21 cellular contexts compared by ENCODE assay signal in the genomic region with DNA sequence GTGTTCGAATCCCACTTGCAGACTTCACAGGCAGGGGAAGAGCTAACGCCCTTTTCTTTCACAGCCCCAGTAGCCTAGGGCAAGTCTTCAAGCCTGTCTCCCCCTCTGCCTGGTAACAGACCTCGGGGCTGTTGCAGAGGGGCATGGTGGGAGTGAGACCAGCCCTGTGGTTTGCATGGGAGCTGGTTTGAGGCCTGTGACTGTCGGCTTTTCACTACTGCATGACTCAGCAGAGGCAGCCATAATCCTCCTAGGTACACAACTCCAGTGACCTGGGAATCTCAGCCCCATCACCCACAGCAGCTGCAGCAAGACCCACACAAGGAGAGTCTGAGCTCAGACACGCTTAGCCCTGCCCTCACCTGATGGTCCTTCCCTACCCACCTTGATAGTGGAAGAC. TPM values are rescaled to one million over a fixed set of nuclear protein-coding genes. Genes with fewer than 3 reads are reported as not detected.
DNase-seq lines count a peak whose midpoint lies in the region; ATAC-seq, FAIRE-seq and TF ChIP-seq lines count a peak whose summit lies in the region.
"Had no signal": no experiment of that assay in that cellular context is flagged by ENCODE, and none has a peak within 500 bp of the region (broad histone marks: within the 10 kb centered on the region; RNA-seq: fewer than 3 reads in every experiment).

No MANE protein-coding gene starts in this region.

- H2AK5ac ChIP-seq in IMR-90 (ENCODE audit: low read depth, low read length), result no peak overlapping the region

- H4K20me1 ChIP-seq in DND-41 (ENCODE audit: insufficient read depth, low read length) (no peaks in the 10 kb centered on the region), IMR-90 (ENCODE audit: insufficient read depth, low read length) (no peaks in the 10 kb centered on the region), PC-3 (ENCODE audit: low read length) (no peaks in the 10 kb centered on the region), K562 (replicated peaks; ENCODE audit: control insufficient read depth, insufficient read depth, low read length) (no peaks in the 10 kb centered on the region)
- H4K20me1 ChIP-seq: BLaER1 had no signal

- H3K9me1 ChIP-seq in IMR-90 (ENCODE audit: insufficient read depth, low read length) (no peaks in the 10 kb centered on the region), K562 (ENCODE audit: control insufficient read depth, insufficient read depth, low read length) (no peaks in the 10 kb centered on the region)

- TF ChIP-seq RAD21 in IMR-90 (IDR thresholded peaks at IDR 0.05; ENCODE audit: low read length), result no peak
- no peak for TF ChIP-seq RAD21 in K562 (CRISPR knock-in tag; conservative IDR thresholded peaks at IDR 0.05 in 1 of 2, IDR thresholded peaks at IDR 0.05 in 1 of 2)

- no peak overlapping the region for H3K27ac Mint-ChIP-seq in natural killer cell treated with Interleukin-12 subunit alpha and Interleukin-12 subunit beta and Interleukin-15 and Interleukin-18, amount 100 ng/mL, for 72 hours
- H3K27ac Mint-ChIP-seq: CD14-positive monocyte; CD4-positive, alpha-beta memory T cell; GM23338; HFFc6 had no signal

- in situ Hi-C loops in IMR-90 (cut with MboI; ENCODE audit: low sequenced_read_pairs), result no loop called here
- in situ Hi-C loops in K562 (cut with MboI), result no loop called here

- dilution Hi-C loops in IMR-90 (cut with HindIII; ENCODE audit: low sequenced_read_pairs, unreplicated experiment), result no loop called here

- H2AFZ ChIP-seq in DND-41 (ENCODE audit: low read depth, low read length) (no peak overlapping the region), IMR-90 (replicated peaks; ENCODE audit: low read length, poor library complexity) (peak overlapping the region; percentile 63), PC-3 (ENCODE audit: low read length) (peak overlapping the region; percentile 42; the same call in 1 of the 2 replicates), K562 (ENCODE audit: low read depth, low read length) (peak overlapping the region; percentile 31; the same call in 1 of the 2 replicates)

- H3K4me3 ChIP-seq in DND-41 (ENCODE audit: low read depth in 1 of 2, low read length in 2 of 2) (no peak overlapping the region), IMR-90 (ENCODE audit: insufficient read depth, low read depth, low read length) (no peak overlapping the region), PC-3 (ENCODE audit: low read length) (no peak overlapping the region), K562 (no peak overlapping the region)
- H3K4me3 ChIP-seq: BLaER1, GM23338 had no signal

- peaks cover 0 to 5% of the 10 kb centered on the region in 2 donors for H3K4me1 Mint-ChIP-seq in natural killer cell treated with Interleukin-12 subunit alpha and Interleukin-12 subunit beta and Interleukin-15 and Interleukin-18, amount 100 ng/mL, for 72 hours (ENCODE audit: low read depth in 2 of 2)
- H3K4me1 Mint-ChIP-seq: CD14-positive monocyte; CD4-positive, alpha-beta memory T cell; GM23338 had no signal

- no peak for TF ChIP-seq EP300 in K562 (IDR thresholded peaks at IDR 0.05; ENCODE audit: low read length)

- peaks cover 17% of the 10 kb centered on the region for H3K9me3 Mint-ChIP-seq in natural killer cell treated with Interleukin-12 subunit alpha and Interleukin-12 subunit beta and Interleukin-15 and Interleukin-18, amount 100 ng/mL, for 72 hours

- no peak overlapping the region for H3K18ac ChIP-seq in IMR-90 (ENCODE audit: low read depth, low read length)

- H3K9me3 ChIP-seq in DND-41 (ENCODE audit: insufficient read depth, low read length, severe bottlenecking) (peaks cover 2% of the 10 kb centered on the region), IMR-90 (ENCODE audit: control insufficient read depth, insufficient read depth, low read length) (0 out of 2 replicates have a peak, but pooled peaks cover 2% of the 10 kb centered on the region), PC-3 (ENCODE audit: low read length) (no peaks in the 10 kb centered on the region), K562 (replicated peaks; ENCODE audit: control insufficient read depth, insufficient read depth, low read depth, low read length) (no peaks in the 10 kb centered on the region)

- H3K4me2 ChIP-seq in DND-41 (ENCODE audit: insufficient read depth, low read length) (no peak overlapping the region), IMR-90 (ENCODE audit: low read depth, low read length) (no peak overlapping the region), PC-3 (ENCODE audit: low read length) (no peak overlapping the region), K562 (ENCODE audit: insufficient read depth, low read length) (no peak overlapping the region)
- H3K4me2 ChIP-seq: BLaER1, GM23338 had no signal

- H3K27me3 ChIP-seq in DND-41 (ENCODE audit: insufficient read depth, low read length, poor library complexity) (no peaks in the 10 kb centered on the region), IMR-90 (ENCODE audit: control insufficient read depth, insufficient read depth, low read length) (peaks cover 3% of the 10 kb centered on the region), PC-3 (ENCODE audit: low read length) (no peaks in the 10 kb centered on the region), K562 (ENCODE audit: control insufficient read depth in 2 of 2, insufficient read depth in 2 of 2, low read length in 2 of 2) (peaks cover 0 to 8% of the 10 kb centered on the region in 2 experiments; a peak in 2 of 5 replicates)
- H3K27me3 ChIP-seq: BLaER1 had no signal

- H3K27me3 Mint-ChIP-seq in natural killer cell treated with Interleukin-12 subunit alpha and Interleukin-12 subunit beta and Interleukin-15 and Interleukin-18, amount 100 ng/mL, for 72 hours, result peaks cover 29 to 51% of the 10 kb centered on the region in 2 donors

- TF ChIP-seq POLR2A in IMR-90 (IDR thresholded peaks at IDR 0.05; ENCODE audit: low read depth, low read length) (no peak), K562 (conservative IDR thresholded peaks at IDR 0.05) (no peak)

- H3K4me1 ChIP-seq in DND-41 (ENCODE audit: insufficient read depth, low read length), result no peaks in the 10 kb centered on the region
- no peaks in the 10 kb centered on the region for H3K4me1 ChIP-seq in IMR-90 (ENCODE audit: control insufficient read depth, insufficient read depth, low read length)
- no peaks in the 10 kb centered on the region for H3K4me1 ChIP-seq in PC-3 (ENCODE audit: insufficient read depth, low read length)
- H3K4me1 ChIP-seq in K562 (replicated peaks in 1 of 2; ENCODE audit: control insufficient read depth in 2 of 2, insufficient read depth in 2 of 2, low read length in 2 of 2), result no peaks in the 10 kb centered on the region
- H3K4me1 ChIP-seq: BLaER1 had no signal

- H4K8ac ChIP-seq in IMR-90 (ENCODE audit: low read depth in 2 of 2, low read length in 2 of 2), result no peak overlapping the region

- BruUV-seq in IMR-90 (replicated peaks; lab: Mats Ljungman, UMichigan), result no TSS peak
- BruUV-seq in PC-3 (replicated peaks; lab: Mats Ljungman, UMichigan), result no TSS peak
- no TSS peak for BruUV-seq in K562 (replicated peaks; lab: Mats Ljungman, UMichigan)

- WGBS in IMR-90 (ENCODE audit: extremely low coverage in 2 of 2, insufficient read length in 1 of 2), 2 experiments, result 67% methylated on average over 1 of the region's 5 CpGs; no CpG with 5 or more reads in 1 of the 2 experiments
- WGBS in K562 (ENCODE audit: insufficient coverage, low coverage, missing lambda C conversion rate), result 3% methylated on average over 4 of the region's 5 CpGs

- POLR2A ChIA-PET in IMR-90 (lab: Charles Lee; ENCODE audit: unreplicated experiment), result no interaction called here
- POLR2A ChIA-PET in PC-3 (lab: Charles Lee; ENCODE audit: unreplicated experiment), result no interaction called here
- POLR2A ChIA-PET in K562 (lab: Yijun Ruan, JAX), result no interaction called here

- TF ChIP-seq CTCF in DND-41 (IDR thresholded peaks at IDR 0.05; ENCODE audit: borderline replicate concordance, extremely low read depth, low read length, poor library complexity, severe bottlenecking), result no peak
- no peak for TF ChIP-seq CTCF in IMR-90 (conservative IDR thresholded peaks at IDR 0.05; ENCODE audit: low read depth, low read length)
- no peak for TF ChIP-seq CTCF in PC-3 (conservative IDR thresholded peaks at IDR 0.05; ENCODE audit: low read depth, low read length)
- TF ChIP-seq CTCF in K562 (IDR thresholded peaks at IDR 0.05 in 2 of 3, conservative IDR thresholded peaks at IDR 0.05 in 1 of 3; ENCODE audit: insufficient read depth in 2 of 3, low read depth in 1 of 3, low read length in 3 of 3), result no peak

- no peak overlapping the region for H3K4ac ChIP-seq in IMR-90 (ENCODE audit: low read depth, low read length)

- H2BK15ac ChIP-seq in IMR-90 (ENCODE audit: low read depth, low read length), result no peak overlapping the region

- H3K14ac ChIP-seq in IMR-90 (replicated peaks; ENCODE audit: low read depth, low read length), result no peak overlapping the region

- no peak for FAIRE-seq in K562 (lab: Jason Lieb, UNC)
- FAIRE-seq: G401.6, GM12891, GM19239 had no signal

- no peaks in the 10 kb centered on the region for H3K9me2 ChIP-seq in PC-3 (replicated peaks; ENCODE audit: low read length)

- H3K4me3 Mint-ChIP-seq in natural killer cell treated with Interleukin-12 subunit alpha and Interleukin-12 subunit beta and Interleukin-15 and Interleukin-18, amount 100 ng/mL, for 72 hours, result no peak overlapping the region
- H3K4me3 Mint-ChIP-seq: CD14-positive monocyte; CD4-positive, alpha-beta memory T cell; GM23338; HFFc6 had no signal

- intact Hi-C loops in IMR-90 (cut with micrococcal nuclease), result loop anchor here (1.0 kb wide), 1 partner anchor 46 kb away; no protein-coding TSS in a partner anchor
- intact Hi-C loops in PC-3 (cut with micrococcal nuclease), result no loop called here
- intact Hi-C loops in K562 (cut with micrococcal nuclease), result no loop called here

- no peak overlapping the region for H2AK9ac ChIP-seq in IMR-90 (replicated peaks; ENCODE audit: low read depth, low read length, poor library complexity)

- no peak overlapping the region for H4K5ac ChIP-seq in IMR-90 (ENCODE audit: low read depth, low read length)

- H3F3A ChIP-seq in PC-3 (ENCODE audit: low read length, unreplicated experiment), result no peaks in the 10 kb centered on the region

- H3K79me2 ChIP-seq in DND-41 (ENCODE audit: insufficient read depth, low read length) (no peaks in the 10 kb centered on the region), PC-3 (ENCODE audit: low read length) (no peaks in the 10 kb centered on the region), K562 (ENCODE audit: control insufficient read depth, insufficient read depth, low read length) (no peaks in the 10 kb centered on the region)

- peaks cover 24% of the 10 kb centered on the region for H3K36me3 Mint-ChIP-seq in natural killer cell treated with Interleukin-12 subunit alpha and Interleukin-12 subunit beta and Interleukin-15 and Interleukin-18, amount 100 ng/mL, for 72 hours
- H3K36me3 Mint-ChIP-seq: CD14-positive monocyte had no signal

- H3K56ac ChIP-seq in IMR-90 (ENCODE audit: extremely low read depth, insufficient read depth, low read length), result no peak overlapping the region; the same call in 1 of the 2 replicates

- H3K79me1 ChIP-seq in IMR-90 (ENCODE audit: low read depth in 1 of 2, low read length in 2 of 2), result no peaks in the 10 kb centered on the region

- H3K23ac ChIP-seq in IMR-90 (ENCODE audit: low read depth, low read length), result no peak overlapping the region

- H2BK120ac ChIP-seq in IMR-90 (ENCODE audit: low read depth, low read length), result no peak overlapping the region

- H2BK5ac ChIP-seq in IMR-90 (ENCODE audit: low read depth, low read length, poor library complexity, severe bottlenecking), result no peak overlapping the region

- CTCF ChIA-PET in IMR-90 (lab: Yijun Ruan, JAX), result no interaction called here
- CTCF ChIA-PET in PC-3 (lab: Charles Lee), result no interaction called here
- CTCF ChIA-PET in K562 (lab: Yijun Ruan, JAX; ENCODE audit: low intra/inter-chr PET ratio), result no interaction called here

- DNase-seq in DND-41 (peak; percentile 7), IMR-90 (no peak), PC-3 (no peak), K562 (ENCODE audit: extremely low read depth in 1 of 4, low spot score in 3 of 4) (peak in 1 of 4 experiments; percentile 7), NCI-H2196 (lab: John Stamatoyannopoulos, UW; ENCODE audit: unreplicated experiment) (no peak), cerebellar cortex (ENCODE audit: low spot score) (no peak), superior temporal gyrus (ENCODE audit: extremely low spot score) (no peak)
- no peak for DNase-seq in natural killer cell treated with Interleukin-12 subunit alpha and Interleukin-12 subunit beta and Interleukin-15 and Interleukin-18, amount 100 ng/mL, for 72 hours (ENCODE audit: low spot score)
- DNase-seq: 8988T; CD4-positive, alpha-beta memory T cell; DMS79 treated with DMSO at 0.1 percent for 48 hours; EL; H7; HFFc6 had no signal

- no peak overlapping the region for H4K91ac ChIP-seq in IMR-90 (ENCODE audit: insufficient read depth, low read depth, low read length)

- no peak overlapping the region for H3K9ac ChIP-seq in DND-41 (ENCODE audit: low read depth, low read length)
- H3K9ac ChIP-seq in IMR-90 (ENCODE audit: low read depth, low read length), result no peak overlapping the region
- H3K9ac ChIP-seq in PC-3 (ENCODE audit: low read length), result no peak overlapping the region
- H3K9ac ChIP-seq in K562 (ENCODE audit: insufficient read depth in 1 of 2, low read depth in 2 of 2, low read length in 2 of 2), result no peak overlapping the region
- H3K9ac ChIP-seq: BLaER1 had no signal

- H3K36me3 ChIP-seq in DND-41 (ENCODE audit: insufficient read depth, low read length) (no peaks in the 10 kb centered on the region), IMR-90 (ENCODE audit: control insufficient read depth, insufficient read depth, low read length) (no peaks in the 10 kb centered on the region), PC-3 (ENCODE audit: low read depth, low read length) (no peaks in the 10 kb centered on the region), K562 (ENCODE audit: control insufficient read depth, insufficient read depth, low read length) (no peaks in the 10 kb centered on the region)
- H3K36me3 ChIP-seq: BLaER1 had no signal

- no peak overlapping the region for H3K27ac ChIP-seq in DND-41 (ENCODE audit: low read length)
- H3K27ac ChIP-seq in IMR-90 (ENCODE audit: insufficient read depth, low read length), result no peak overlapping the region
- no peak overlapping the region for H3K27ac ChIP-seq in PC-3 (ENCODE audit: low read length)
- H3K27ac ChIP-seq in K562 (ENCODE audit: extremely low read depth, low read depth, low read length), result no peak overlapping the region
- H3K27ac ChIP-seq: BLaER1 had no signal

- H2BK20ac ChIP-seq in IMR-90 (ENCODE audit: low read depth, low read length), result no peak overlapping the region

- ATAC-seq in DND-41 (ENCODE audit: insufficient read depth, low read depth) (peak; percentile 49; the same call in 1 of the 3 replicates), IMR-90 (ENCODE audit: low read depth) (no peak), PC-3 (no peak), K562 (peak; percentile 67)
- no peak for ATAC-seq in natural killer cell treated with Interleukin-12 subunit alpha and Interleukin-12 subunit beta and Interleukin-15 and Interleukin-18, amount 100 ng/mL, for 72 hours
- ATAC-seq: GM23338, HCT116 had no signal

RNA-seq across cellular contexts. Expression of a gene that starts 55.3 kb away (rescaled TPM):
- 25.8 and 29.4 TPM in 2 replicates for total RNA-seq in IMR-90 (2012; rRNA removed)
- 19.7 and 22.7 TPM in 2 replicates for polyA plus RNA-seq in IMR-90 (2012; rRNA removed)
- polyA plus RNA-seq in IMR-90 (2012; cell fraction: cytosol; rRNA removed), result 3.7 and 8.9 TPM in 2 replicates
- 1.9 and 20.4 TPM in 2 replicates for polyA plus RNA-seq in IMR-90 (2012; cell fraction: nucleus; rRNA removed; ENCODE audit: low replicate concordance)
- 31.6 and 41.4 TPM in 2 replicates for total RNA-seq in PC-3 (2014; rRNA removed)
- total RNA-seq in K562 (2011; cell fraction: chromatin; rRNA removed; ENCODE audit: low replicate concordance), result 1.4 and 4.2 TPM in 2 replicates
- total RNA-seq in K562 (2011; cell fraction: nucleolus; rRNA removed), result 1.7 and 2.3 TPM in 2 replicates
- 3.5 and 5.3 TPM in 2 replicates for total RNA-seq in K562 (2011; cell fraction: nucleoplasm; rRNA removed)
- 5.0 and 6.4 TPM in 2 replicates for total RNA-seq in K562 (2014; rRNA removed)
- total RNA-seq in K562 (2014; rRNA removed; fragmentation: Illumina TruSeq; extraction: Trizol), result 5.6 and 5.9 TPM in 2 replicates
- 4.6 and 5.3 TPM in 2 replicates for total RNA-seq in K562 (2015; rRNA removed; fragmentation: Illumina TruSeq; extraction: Trizol)
- total RNA-seq in K562 (2021), result 4.0 and 4.8 TPM in 2 replicates
- 1.0 and 11.8 TPM in 2 replicates for polyA plus RNA-seq in K562 (2011; rRNA removed)
- 0.52 and 3.7 TPM in 2 replicates for polyA plus RNA-seq in K562 (2011; cell fraction: cytosol; rRNA removed)
- 0.31 and 3.0 TPM in 2 replicates for polyA plus RNA-seq in K562 (2011; cell fraction: nucleus; rRNA removed)
- polyA plus RNA-seq in K562 (2012), result 6.1 and 10.2 TPM in 2 replicates
- 10.2 and 11.5 TPM in 2 replicates for polyA plus RNA-seq in K562 (2014; fragmentation: Illumina TruSeq; extraction: Trizol)
- polyA plus RNA-seq in K562 (2014; fragmentation: Nextera tagmentation; extraction: Ambion mirVana), result 1 to 10 TPM; 4.0 to 5.4 TPM
- 8.3 TPM in 2 replicates for polyA plus RNA-seq in K562 (2014; rRNA removed)
- 0.24 and 4.8 TPM in 2 replicates for polyA minus RNA-seq in K562 (2011; rRNA and poly(A)+ RNA removed)
- polyA minus RNA-seq in K562 (2011; cell fraction: cytosol; rRNA and poly(A)+ RNA removed), result 1.2 TPM in 1 of 2 replicates, not detected in the other
- polyA minus RNA-seq in K562 (2011; cell fraction: nucleus; rRNA and poly(A)+ RNA removed), result 0.94 TPM in 1 of 2 replicates, not detected in the other
- total RNA-seq in natural killer cell treated with Interleukin-12 subunit alpha and Interleukin-12 subunit beta and Interleukin-15 and Interleukin-18, amount 100 ng/mL, for 72 hours, result not detected
- total RNA-seq: CD4-positive, alpha-beta memory T cell had no signal
- polyA plus RNA-seq: CD14-positive monocyte; CD4-positive, alpha-beta memory T cell had no signal

Comparison
In these comparisons a context has a peak if more than half of its experiments do, and no peak if none do; other contexts are left out.
1. ATAC-seq: peak in DND-41 (single experiment) and K562 (single experiment); none in IMR-90 (single experiment), PC-3 (single experiment) and natural killer cell treated with Interleukin-12 subunit alpha and Interleukin-12 subunit beta and Interleukin-15 and Interleukin-18, amount 100 ng/mL, for 72 hours (0 of 2).